In the genomic region with DNA sequence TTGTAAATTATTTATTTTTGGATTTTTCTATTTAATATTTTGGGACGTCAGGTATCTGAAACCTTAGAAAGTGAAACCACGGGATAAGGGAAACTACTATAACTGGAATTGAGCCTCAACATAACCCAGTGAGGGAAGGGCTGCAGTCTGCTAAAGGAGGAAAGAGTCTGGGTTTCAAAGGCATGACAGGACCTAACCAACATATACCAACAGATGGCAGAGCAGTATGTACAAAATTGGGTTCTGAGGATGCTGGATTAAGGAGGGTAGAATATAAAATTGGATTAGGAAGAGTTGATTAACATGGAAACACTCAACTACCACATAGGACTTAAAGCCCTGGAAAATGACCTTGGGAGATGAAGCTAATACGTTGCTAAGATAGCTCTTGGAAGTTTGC, we compare ENCODE assay signal across 1 cellular context.
TF ChIP-seq lines count a peak whose summit lies in the region.

No MANE protein-coding gene starts in this region.

TF ChIP-seq in H1, 55 proteins besides CTCF, POLR2A, EP300 and RAD21 (continued from another document):
- TF ChIP-seq RFX5 (IDR thresholded peaks at IDR 0.05; ENCODE audit: borderline replicate concordance, low read depth, low read length) = no peak
- no peak for TF ChIP-seq YY1 (IDR thresholded peaks at IDR 0.05; ENCODE audit: low read depth, low read length)
- TF ChIP-seq ASH2L (IDR thresholded peaks at IDR 0.05; ENCODE audit: low read length) = no peak
- no peak for TF ChIP-seq SIN3A (conservative IDR thresholded peaks at IDR 0.05 in 1 of 2, IDR thresholded peaks at IDR 0.05 in 1 of 2; ENCODE audit: low read depth in 1 of 2, low read length in 2 of 2)
- no peak for TF ChIP-seq CBX8 (IDR thresholded peaks at IDR 0.05; ENCODE audit: borderline replicate concordance, low read depth, low read length)
- TF ChIP-seq SAP30 (IDR thresholded peaks at IDR 0.05; ENCODE audit: insufficient read depth, insufficient replicate concordance, low read length) = no peak
- TF ChIP-seq JUN (IDR thresholded peaks at IDR 0.05; ENCODE audit: low read depth, low read length) = no peak
- TF ChIP-seq SIRT6 (IDR thresholded peaks at IDR 0.05; ENCODE audit: low read length) = no peak
- no peak for TF ChIP-seq CEBPB (IDR thresholded peaks at IDR 0.05; ENCODE audit: low read depth, low read length)
- TF ChIP-seq RNF2 (IDR thresholded peaks at IDR 0.05; ENCODE audit: borderline replicate concordance, low read depth, low read length, missing control alignments, poor library complexity, severe bottlenecking) = no peak
- no peak for TF ChIP-seq POLR2AphosphoS5 (IDR thresholded peaks at IDR 0.05; ENCODE audit: low read depth, low read length)
- no peak for TF ChIP-seq CHD1 (IDR thresholded peaks at IDR 0.05; ENCODE audit: low read depth, low read length)
- no peak for TF ChIP-seq SP1 (IDR thresholded peaks at IDR 0.05; ENCODE audit: low read depth, low read length)
